ENCODE assay signal across 8 cellular contexts in genomic region chr3:129690406-129690805, GRCh38.
A peak's percentile ranks its signal among the peaks of the same experiment; 100 is the strongest.
DNase-seq lines count a peak whose midpoint lies in the region; ATAC-seq, FAIRE-seq and TF ChIP-seq lines count a peak whose summit lies in the region.

No MANE protein-coding gene starts in this region.

- H3K27ac Mint-ChIP-seq in naive thymus-derived CD8-positive, alpha-beta T cell = peak overlapping the region in 2 of 10 donors; percentile 1 to 21

- no peak overlapping the region for H3K4me3 ChIP-seq in transverse colon

- intact Hi-C loops in transverse colon (cut with DNase I; ENCODE audit: low total_unique reads) = no loop called here

- POLR2A ChIA-PET in naive thymus-derived CD8-positive, alpha-beta T cell (lab: Charles Lee) = no interaction called here

- ATAC-seq in HG02885 (IDR thresholded peaks at IDR 0.05; ENCODE audit: poor library complexity, unreplicated experiment) = peak; percentile 85
- ATAC-seq in esophagus mucosa = peak; percentile 74
- ATAC-seq in naive thymus-derived CD8-positive, alpha-beta T cell = peak; percentile 89 to 98

- no peak for TF ChIP-seq EP300 in transverse colon (IDR thresholded peaks at IDR 0.05; ENCODE audit: low read depth)

- DNase-seq in AML-193 (lab: John Stamatoyannopoulos, UW) (peak; percentile 92 to 97), GM12892 (ENCODE audit: insufficient read length) (no peak), NCI-H2029 (lab: John Stamatoyannopoulos, UW) (peak; percentile 30), T follicular helper cell (ENCODE audit: low read depth) (peak; percentile 30), transverse colon (no peak)
- DNase-seq in naive thymus-derived CD8-positive, alpha-beta T cell = peak in 8 of 10 donors; percentile 6 to 62 (median 47)

- no peak for TF ChIP-seq CTCF in transverse colon (IDR thresholded peaks at IDR 0.05)

- in situ Hi-C loops in transverse colon (cut with MboI; ENCODE audit: low pct_ligation_motif_present in 1 of 4, low pct_unique_long_range_greater_than_20kb in 1 of 4, low sequenced_read_pairs in 3 of 4) = no loop called here

- no peak overlapping the region for H3K27ac ChIP-seq in transverse colon

- no peaks in the 10 kb centered on the region for H3K9me3 ChIP-seq in transverse colon

- H3K4me3 Mint-ChIP-seq in naive thymus-derived CD8-positive, alpha-beta T cell = no peak overlapping the region

- H3K36me3 Mint-ChIP-seq in naive thymus-derived CD8-positive, alpha-beta T cell = peaks cover 0 to 5% (median 0%) of the 10 kb centered on the region in 3 donors

- peaks cover 0 to 4% (median 0%) of the 10 kb centered on the region in 9 donors for H3K9me3 Mint-ChIP-seq in naive thymus-derived CD8-positive, alpha-beta T cell

- peak; percentile 64 for FAIRE-seq in GM12892 (lab: Jason Lieb, UNC)

- TF ChIP-seq POLR2A in GM12892 (IDR thresholded peaks at IDR 0.05; ENCODE audit: low read depth, low read length) (no peak), transverse colon (IDR thresholded peaks at IDR 0.05) (no peak)

- H3K36me3 ChIP-seq in transverse colon = no peaks in the 10 kb centered on the region

- H3K27me3 ChIP-seq in transverse colon = no peaks in the 10 kb centered on the region

- H3K4me1 Mint-ChIP-seq in naive thymus-derived CD8-positive, alpha-beta T cell = peaks cover 7 to 23% (median 12%) of the 10 kb centered on the region in 4 donors

- no peaks in the 10 kb centered on the region for H3K27me3 Mint-ChIP-seq in naive thymus-derived CD8-positive, alpha-beta T cell

- peaks cover 0 to 25% (median 9%) of the 10 kb centered on the region in 4 donors for H3K4me1 ChIP-seq in transverse colon

Comparison
In these comparisons a context has a peak if more than half of its experiments do, and no peak if none do; other contexts are left out.
1. DNase-seq: peak in AML-193 (2 of 2), NCI-H2029 (single experiment), T follicular helper cell (single experiment) and naive thymus-derived CD8-positive, alpha-beta T cell (8 of 10); none in GM12892 (single experiment) and transverse colon (single experiment).
2. Peak in every context shown above with its lines, with median percentiles within 50 percentile points of each other: ATAC-seq.